9 cellular contexts compared by ENCODE assay signal in the genomic region with DNA sequence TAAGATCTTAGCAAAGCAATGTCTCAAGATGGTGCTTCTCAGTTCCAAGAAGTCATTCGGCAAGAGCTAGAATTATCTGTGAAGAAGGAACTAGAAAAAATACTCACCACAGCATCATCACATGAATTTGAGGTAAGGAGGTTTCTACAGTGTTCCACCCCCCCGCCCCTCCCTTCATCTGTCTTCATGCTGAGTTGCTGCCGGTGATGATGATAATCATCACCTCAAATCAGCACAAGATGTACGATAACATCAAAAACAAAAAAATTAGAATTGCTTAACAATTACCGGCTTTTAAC. TPM values are rescaled to one million over a fixed set of nuclear protein-coding genes. Genes with fewer than 3 reads are reported as not detected.
DNase-seq lines count a peak whose midpoint lies in the region; ATAC-seq and TF ChIP-seq lines count a peak whose summit lies in the region.
"Had no signal": no experiment of that assay in that cellular context is flagged by ENCODE, and none has a peak within 500 bp of the region (broad histone marks: within the 10 kb centered on the region; RNA-seq: fewer than 3 reads in every experiment).

No MANE protein-coding gene starts in this region.

- no peak overlapping the region for H3T11ph ChIP-seq in H9 (ENCODE audit: low read length)

- H3K9me3 ChIP-seq in H9 (ENCODE audit: control insufficient read depth, low read depth, low read length): no peaks in the 10 kb centered on the region
- no peaks in the 10 kb centered on the region for H3K9me3 ChIP-seq in ascending aorta

- no peak overlapping the region for H3K9ac ChIP-seq in H9 (ENCODE audit: extremely low read depth, insufficient read length, low read length)

- peaks cover 22 to 35% of the 10 kb centered on the region in 2 donors for H3K36me3 ChIP-seq in ascending aorta

- peaks cover 64 to 83% of the 10 kb centered on the region in 2 experiments for H3K4me1 Mint-ChIP-seq in H9
- peaks cover 53% of the 10 kb centered on the region for H3K4me1 Mint-ChIP-seq in activated naive CD8-positive, alpha-beta T cell treated with anti-CD3 and anti-CD28 coated beads, Interleukin-2, amount 10 ng/mL, durations not matched to agents 7 days and 5 days

- H3K27me3 ChIP-seq in H9 (ENCODE audit: insufficient read depth, low read length): no peaks in the 10 kb centered on the region
- no peaks in the 10 kb centered on the region for H3K27me3 ChIP-seq in ascending aorta

- H4K8ac ChIP-seq in H9 (replicated peaks; ENCODE audit: insufficient read length, low read depth, low read length): no peak overlapping the region

- H3K18ac ChIP-seq in H9 (ENCODE audit: insufficient read length, low read depth, low read length): no peak overlapping the region

- H2BK20ac ChIP-seq in H9 (ENCODE audit: low read depth, low read length, poor library complexity, severe bottlenecking): no peak overlapping the region

- H3K4ac ChIP-seq in H9 (ENCODE audit: low read depth, low read length): no peak overlapping the region

- H3K4me1 ChIP-seq in H9 (ENCODE audit: insufficient read depth, low read length) (peaks cover 26% of the 10 kb centered on the region), ascending aorta (peaks cover 0 to 13% of the 10 kb centered on the region in 2 donors)

- POLR2A ChIA-PET in activated naive CD8-positive, alpha-beta T cell treated with anti-CD3 and anti-CD28 coated beads, Interleukin-2, amount 10 ng/mL, durations not matched to agents 7 days and 5 days (lab: Charles Lee): interaction anchor here (0.6 to 13.7 kb wide), 6 partner anchors 9 to 1371 kb away, joined by 3 to 286 read pairs (median 4); a partner anchor contains a TSS

- H3K56ac ChIP-seq in H9 (ENCODE audit: insufficient read length, low read depth, low read length): no peak overlapping the region

- no peaks in the 10 kb centered on the region for H3K27me3 Mint-ChIP-seq in H9 (ENCODE audit: low read depth)
- H3K27me3 Mint-ChIP-seq in activated naive CD8-positive, alpha-beta T cell treated with anti-CD3 and anti-CD28 coated beads, Interleukin-2, amount 10 ng/mL, durations not matched to agents 7 days and 5 days: no peaks in the 10 kb centered on the region

- no CpG with 5 or more reads among the region's 5 CpGs for WGBS in H9 (ENCODE audit: extremely low coverage, insufficient read length, low lambda C conversion rate)

- H3K4me3 ChIP-seq in ascending aorta: no peak overlapping the region

- H2BK120ac ChIP-seq in H9 (ENCODE audit: low read depth, low read length, poor library complexity, severe bottlenecking): no peak overlapping the region

- intact Hi-C loops in ascending aorta (cut with DNase I): no loop called here

- no peak overlapping the region for H2BK12ac ChIP-seq in H9 (ENCODE audit: insufficient read length, low read depth, low read length)

- TF ChIP-seq CTCF in H9 (conservative IDR thresholded peaks at IDR 0.05) (no peak), ascending aorta (IDR thresholded peaks at IDR 0.05) (no peak)

- no peak overlapping the region for H3K14ac ChIP-seq in H9 (ENCODE audit: insufficient read depth, low read length)

- H4K5ac ChIP-seq in H9 (ENCODE audit: insufficient read length, low read depth, low read length): no peak overlapping the region

- peak; percentile 97 for ATAC-seq in activated naive CD8-positive, alpha-beta T cell treated with anti-CD3 and anti-CD28 coated beads, Interleukin-2, amount 10 ng/mL, durations not matched to agents 7 days and 5 days (ENCODE audit: low read depth)
- no peak for ATAC-seq in HG02884 (IDR thresholded peaks at IDR 0.05; ENCODE audit: unreplicated experiment)
- ATAC-seq in GM19463 (IDR thresholded peaks at IDR 0.05; ENCODE audit: unreplicated experiment): no peak

- DNase-seq in H9 (no peak), ascending aorta (ENCODE audit: low spot score in 2 of 2) (no peak), GDM1 (lab: John Stamatoyannopoulos, UW) (no peak)
- DNase-seq in activated CD4-positive, alpha-beta T cell treated with anti-CD3 and anti-CD28 coated beads for 1 hour: peak; percentile 29
- DNase-seq in activated naive CD8-positive, alpha-beta T cell treated with anti-CD3 and anti-CD28 coated beads, Interleukin-2, amount 10 ng/mL, durations not matched to agents 7 days and 5 days: no peak
- peak; percentile 28 for DNase-seq in stimulated activated CD4-positive, alpha-beta T cell treated with anti-CD3 and anti-CD28 coated beads, Interleukin-1b, Interleukin-23, amount 100 ng/mL, for 48 hours
- DNase-seq: NCI-H1930 had no signal

- H2AK5ac ChIP-seq in H9 (ENCODE audit: insufficient read length, low read length): no peak overlapping the region

- H3K27ac Mint-ChIP-seq in H9: peak overlapping the region in 2 of 3 experiments; percentile 72 to 99; a peak in 3 of 7 replicates
- peak overlapping the region; percentile 94 for H3K27ac Mint-ChIP-seq in activated naive CD8-positive, alpha-beta T cell treated with anti-CD3 and anti-CD28 coated beads, Interleukin-2, amount 10 ng/mL, durations not matched to agents 7 days and 5 days

- H3K4me2 ChIP-seq in H9 (ENCODE audit: insufficient read depth, insufficient read length, low read length): no peak overlapping the region

- H4K91ac ChIP-seq in H9 (ENCODE audit: insufficient read length, low read depth, low read length): no peak overlapping the region

- no peak overlapping the region for H2BK15ac ChIP-seq in H9 (ENCODE audit: low read depth, low read length)

- no peaks in the 10 kb centered on the region for H4K20me1 ChIP-seq in H9 (ENCODE audit: control insufficient read depth, insufficient read depth, insufficient read length)

- H3K23ac ChIP-seq in H9 (ENCODE audit: insufficient read length, low read depth, low read length): no peak overlapping the region

- H3K79me2 ChIP-seq in H9 (ENCODE audit: insufficient read depth, low read length): peaks cover 53% of the 10 kb centered on the region

- peaks cover 5% of the 10 kb centered on the region for H3K79me1 ChIP-seq in H9 (ENCODE audit: insufficient read depth, low read depth, low read length, poor library complexity, severe bottlenecking)

- H2AFZ ChIP-seq in H9 (ENCODE audit: low read length): no peak overlapping the region

- H3K27ac ChIP-seq in H9 (ENCODE audit: insufficient read length, low read depth, low read length) (no peak overlapping the region), ascending aorta (peak overlapping the region in 1 of 2 donors; percentile 46)

- no peaks in the 10 kb centered on the region for H3K23me2 ChIP-seq in H9 (ENCODE audit: insufficient read length, low read depth, low read length, poor library complexity, severe bottlenecking)

- no peak overlapping the region for H3K4me3 Mint-ChIP-seq in H9
- peak overlapping the region; percentile 74 for H3K4me3 Mint-ChIP-seq in activated naive CD8-positive, alpha-beta T cell treated with anti-CD3 and anti-CD28 coated beads, Interleukin-2, amount 10 ng/mL, durations not matched to agents 7 days and 5 days

- H3K36me3 Mint-ChIP-seq in H9 (ENCODE audit: insufficient read depth in 1 of 3, low read depth in 3 of 3): peaks cover 31 to 91% (median 84%) of the 10 kb centered on the region in 3 experiments; a peak in 6 of 7 replicates
- peaks cover 55% of the 10 kb centered on the region for H3K36me3 Mint-ChIP-seq in activated naive CD8-positive, alpha-beta T cell treated with anti-CD3 and anti-CD28 coated beads, Interleukin-2, amount 10 ng/mL, durations not matched to agents 7 days and 5 days

- H2BK5ac ChIP-seq in H9 (ENCODE audit: insufficient read length, low read length): no peak overlapping the region

- no peaks in the 10 kb centered on the region for H3K9me3 Mint-ChIP-seq in H9
- peaks cover 1% of the 10 kb centered on the region for H3K9me3 Mint-ChIP-seq in activated naive CD8-positive, alpha-beta T cell treated with anti-CD3 and anti-CD28 coated beads, Interleukin-2, amount 10 ng/mL, durations not matched to agents 7 days and 5 days

RNA-seq across cellular contexts. Expression of a gene that starts 14.6 kb away (rescaled TPM):
- 848 and 883 TPM in 2 replicates for total RNA-seq in H9 (2021)
- total RNA-seq in activated naive CD8-positive, alpha-beta T cell treated with anti-CD3 and anti-CD28 coated beads, Interleukin-2, amount 10 ng/mL, durations not matched to agents 7 days and 5 days: 100 to 1,000 TPM; 127 to 139 TPM
- 25.7 TPM for total RNA-seq in ascending aorta

Comparison
In these comparisons a context has a peak if more than half of its experiments do, and no peak if none do; other contexts are left out.
1. DNase-seq: peak in activated CD4-positive, alpha-beta T cell treated with anti-CD3 and anti-CD28 coated beads for 1 hour (single experiment) and stimulated activated CD4-positive, alpha-beta T cell treated with anti-CD3 and anti-CD28 coated beads, Interleukin-1b, Interleukin-23, amount 100 ng/mL, for 48 hours (single experiment); none in H9 (single experiment), activated naive CD8-positive, alpha-beta T cell treated with anti-CD3 and anti-CD28 coated beads, Interleukin-2, amount 10 ng/mL, durations not matched to agents 7 days and 5 days (single experiment), ascending aorta (0 of 2) and GDM1 (single experiment).